In the genomic region with DNA sequence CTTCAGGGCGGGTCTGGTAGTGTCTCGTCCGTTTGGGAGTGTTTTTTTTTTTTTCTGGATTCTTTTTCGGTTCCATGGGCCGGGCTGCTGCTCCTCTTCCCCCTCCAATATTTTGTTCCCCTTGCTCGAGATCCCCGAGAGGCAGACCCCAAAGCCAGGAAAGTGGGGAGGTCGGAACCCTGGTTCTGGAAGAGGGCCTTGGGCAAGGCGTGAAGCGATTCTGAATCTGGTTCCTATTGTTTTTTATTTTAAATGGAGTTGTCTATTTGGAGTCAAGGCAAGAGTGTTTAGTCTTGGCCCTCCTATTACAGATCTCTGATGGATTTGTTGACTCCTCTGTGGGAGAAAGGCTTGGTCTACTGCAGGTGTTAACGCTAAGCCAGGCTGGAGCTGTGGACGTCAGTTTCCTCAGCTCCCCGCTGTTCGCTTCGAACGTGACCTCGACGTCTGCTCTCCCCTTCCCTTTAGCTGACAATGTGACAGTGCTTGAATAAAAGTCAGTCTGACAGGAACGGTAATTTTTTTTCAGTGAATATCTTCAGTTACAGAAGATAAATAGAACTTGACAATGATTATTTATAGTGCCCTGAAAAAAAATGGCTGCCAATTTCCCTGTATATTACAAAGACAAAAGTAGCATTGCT, we compare ENCODE assay signal across 8 cellular contexts.
DNase-seq lines count a peak whose midpoint lies in the region; ATAC-seq lines count a peak whose summit lies in the region.

No MANE protein-coding gene starts in this region.

- no peak for ATAC-seq in GM18511 (IDR thresholded peaks at IDR 0.05; ENCODE audit: unreplicated experiment)
- no peak for ATAC-seq in HG03108 (IDR thresholded peaks at IDR 0.05; ENCODE audit: unreplicated experiment)

- no peaks in the 10 kb centered on the region for H3K27me3 ChIP-seq in duodenal mucosa (ENCODE audit: control insufficient read depth in 1 of 2, insufficient read depth in 2 of 2, low read length in 2 of 2)

- peak; percentile 74 for DNase-seq in NCI-H1092 treated with DMSO at 0.1 percent for 48 hours (lab: John Stamatoyannopoulos, UW)
- peak; percentile 23 to 31 for DNase-seq in activated CD4-positive, alpha-beta T cell treated with anti-CD3 and anti-CD28 coated beads for 4 hours
- DNase-seq in medulla oblongata (ENCODE audit: extremely low spot score), result peak; percentile 69
- DNase-seq in stimulated activated CD8-positive, alpha-beta memory T cell treated with anti-CD3 and anti-CD28 coated beads, Interleukin-7, amount 100 ng/mL, for 4 hours (ENCODE audit: low read depth in 2 of 2), result peak; percentile 4 to 8

- no peaks in the 10 kb centered on the region for H3K36me3 ChIP-seq in duodenal mucosa (ENCODE audit: control insufficient read depth in 1 of 2, insufficient read depth in 2 of 2, low read length in 2 of 2)

- peaks cover 0 to 7% of the 10 kb centered on the region in 2 donors for H3K4me1 ChIP-seq in duodenal mucosa (ENCODE audit: control insufficient read depth in 1 of 2, insufficient read depth in 2 of 2, low read length in 2 of 2)

- no peaks in the 10 kb centered on the region for H3K9me3 ChIP-seq in duodenal mucosa (ENCODE audit: control insufficient read depth in 1 of 2, low read length in 2 of 2)

- peak overlapping the region; percentile 99 for H3K27ac ChIP-seq in duodenal mucosa (ENCODE audit: low read depth, low read length)

- H3K4me3 ChIP-seq in GM08714 (ENCODE audit: low read length) (peak overlapping the region; percentile 74), duodenal mucosa (ENCODE audit: low read depth in 1 of 2, low read length in 2 of 2) (peak overlapping the region; percentile 76 to 91)

- peak overlapping the region; percentile 95 to 100 for H3K9ac ChIP-seq in duodenal mucosa (ENCODE audit: low read depth in 1 of 2, low read length in 2 of 2)

Comparison
In these comparisons a context has a peak if more than half of its experiments do, and no peak if none do; other contexts are left out.
1. DNase-seq: peak in every context shown above with its lines; median percentile 74 in NCI-H1092 treated with DMSO at 0.1 percent for 48 hours; 69 in medulla oblongata; 27 in activated CD4-positive, alpha-beta T cell treated with anti-CD3 and anti-CD28 coated beads for 4 hours; 6 in stimulated activated CD8-positive, alpha-beta memory T cell treated with anti-CD3 and anti-CD28 coated beads, Interleukin-7, amount 100 ng/mL, for 4 hours.